17 cellular contexts compared by ENCODE assay signal in genomic region chr7:149782682-149783345, GRCh38. TPM values are rescaled to one million over a fixed set of nuclear protein-coding genes. Genes with fewer than 3 reads are reported as not detected.
"Had no signal": no experiment of that assay in that cellular context is flagged by ENCODE, and none has a peak within 500 bp of the region (broad histone marks: within the 10 kb centered on the region; RNA-seq: fewer than 3 reads in every experiment).

No MANE protein-coding gene starts in this region.

- H3K27me3 ChIP-seq: gastrocnemius medialis had no signal

- ATAC-seq: gastrocnemius medialis; left cardiac atrium; naive thymus-derived CD4-positive, alpha-beta T cell; psoas muscle had no signal

- H3K4me1 ChIP-seq: gastrocnemius medialis, psoas muscle had no signal

- H3K4me3 ChIP-seq: gastrocnemius medialis, psoas muscle, stomach had no signal

- H3K36me3 ChIP-seq: gastrocnemius medialis, neutrophil, stomach had no signal

- H3K9me3 ChIP-seq: gastrocnemius medialis, neutrophil, psoas muscle, stomach had no signal

- H3K27ac ChIP-seq: gastrocnemius medialis, neutrophil, psoas muscle, stomach had no signal

- DNase-seq: cortex of kidney; effector CD8-positive, alpha-beta T cell; gastrocnemius medialis; immature natural killer cell; kidney; left cardiac atrium; naive thymus-derived CD4-positive, alpha-beta T cell; nephron progenitor cell; psoas muscle; retina; small intestine; stimulated activated CD4-positive, alpha-beta T cell treated with anti-CD3 and anti-CD28 coated beads, Interleukin-12 subunit alpha, Interleukin-12 subunit beta, amount 100 ng/mL, for 4 hours; stimulated activated naive CD4-positive, alpha-beta T cell; stomach had no signal

- FAIRE-seq: kidney, small intestine, urothelium cell line had no signal

RNA-seq across cellular contexts. Expression of gene ZNF467, which starts 9.4 kb away (rescaled TPM):
- total RNA-seq: osteoblast had no signal
